ENCODE assay signal across 17 cellular contexts in the genomic region with DNA sequence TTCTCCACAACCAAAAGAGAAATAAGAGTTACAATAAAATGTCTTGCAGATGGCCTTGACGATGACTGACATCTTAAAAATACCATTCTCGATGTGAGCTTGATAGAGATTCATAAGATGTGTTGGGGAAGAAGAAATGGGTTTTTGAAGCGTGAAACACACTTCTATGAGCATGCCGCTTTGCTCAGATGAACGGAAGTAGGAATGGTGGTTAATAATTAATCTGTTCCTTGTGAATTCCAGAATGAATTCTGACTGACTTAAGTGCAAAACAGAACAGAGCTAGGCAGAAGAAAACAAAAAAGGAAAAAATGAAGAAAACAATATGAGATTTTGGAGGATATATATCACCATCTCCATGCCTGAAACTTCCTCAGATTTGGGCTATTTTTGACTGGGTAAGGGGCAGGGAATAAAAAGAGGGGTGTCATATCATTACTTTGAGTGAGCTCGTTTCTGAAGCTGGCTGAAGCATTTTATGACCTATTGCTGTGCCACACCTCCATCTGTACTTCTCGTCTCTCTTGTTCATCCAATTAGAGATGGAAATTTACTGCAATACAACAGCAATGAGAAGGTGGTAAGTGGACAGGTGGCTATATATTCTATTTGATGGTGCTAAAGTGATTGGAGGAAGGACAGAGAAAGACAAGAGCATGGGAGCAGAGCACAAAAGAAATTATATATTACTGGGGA.
"Had no signal": no experiment of that assay in that cellular context is flagged by ENCODE, and none has a peak within 500 bp of the region (broad histone marks: within the 10 kb centered on the region; RNA-seq: fewer than 3 reads in every experiment).

No MANE protein-coding gene starts in this region.

- H3K36me3 ChIP-seq: adrenal gland, left ventricle myocardium inferior, thyroid gland had no signal

- H3K9me3 ChIP-seq: adrenal gland, left ventricle myocardium inferior, psoas muscle, thyroid gland had no signal

- DNase-seq: activated CD4-positive, alpha-beta T cell treated with anti-CD3 and anti-CD28 coated beads, Interleukin-2, amount 50 U/mL, for 48 hours; activated gamma-delta T cell; adrenal gland; cerebellar nuclear complex; effector CD8-positive, alpha-beta T cell; left ventricle myocardium inferior; mammary epithelial cell; midbrain; occipital lobe; psoas muscle; stimulated activated CD8-positive, alpha-beta memory T cell treated with anti-CD3 and anti-CD28 coated beads, Interleukin-4, amount 100 ng/mL, for 48 hours; stimulated activated naive CD4-positive, alpha-beta T cell; T-helper 2 cell; thyroid gland had no signal

- H3K4me1 ChIP-seq: adrenal gland, left ventricle myocardium inferior, psoas muscle, thyroid gland had no signal

- ATAC-seq: activated naive CD4-positive, alpha-beta T cell treated with anti-CD3 and anti-CD28 coated beads, Interleukin-2, amount 50 U/mL, for 72 hours; psoas muscle; sciatic nerve had no signal

- H3K4me3 ChIP-seq: adrenal gland, left ventricle myocardium inferior, psoas muscle, thyroid gland had no signal

- H3K27ac ChIP-seq: adrenal gland, left ventricle myocardium inferior, psoas muscle, thyroid gland, VCaP had no signal

- H3K27me3 ChIP-seq: adrenal gland, thyroid gland had no signal
